8 cellular contexts compared by ENCODE assay signal in genomic region chr16:86508028-86508946, GRCh38. TPM values are rescaled to one million over a fixed set of nuclear protein-coding genes. Genes with fewer than 3 reads are reported as not detected.
A peak's percentile ranks its signal among the peaks of the same experiment; 100 is the strongest.
DNase-seq lines count a peak whose midpoint lies in the region; ATAC-seq and TF ChIP-seq lines count a peak whose summit lies in the region.

No MANE protein-coding gene starts in this region.

- H3K4me1 ChIP-seq in tibial nerve = peaks cover 0 to 85% (median 31%) of the 10 kb centered on the region in 4 donors

- ATAC-seq in memory B cell (ENCODE audit: low read depth) = no peak

- DNase-seq in activated naive CD4-positive, alpha-beta T cell treated with anti-CD3 and anti-CD28 coated beads, Interleukin-2, amount 10 ng/mL, durations not matched to agents 7 days and 5 days = no peak
- DNase-seq in activated naive CD4-positive, alpha-beta T cell treated with anti-CD3 and anti-CD28 coated beads for 36 hours = no peak
- DNase-seq in memory B cell (ENCODE audit: low spot score in 2 of 2) (no peak), tibial nerve (ENCODE audit: low spot score in 2 of 2) (no peak), DMS153 treated with DMSO at 0.1 percent for 48 hours (lab: John Stamatoyannopoulos, UW; ENCODE audit: unreplicated experiment) (no peak), GM10266 (ENCODE audit: extremely low spot score) (no peak)
- DNase-seq in stimulated activated CD4-positive, alpha-beta T cell treated with anti-CD3 and anti-CD28 coated beads, Interleukin-12 subunit alpha, Interleukin-12 subunit beta, amount 100 ng/mL, for 4 hours = no peak

- peaks cover 8 to 97% of the 10 kb centered on the region in 2 donors for H3K27me3 ChIP-seq in tibial nerve

- peak overlapping the region; percentile 30 to 70 (median 60) for H3K4me3 ChIP-seq in tibial nerve

- H3K36me3 ChIP-seq in tibial nerve = no peaks in the 10 kb centered on the region

- peak overlapping the region; percentile 27 for H3K4me3 Mint-ChIP-seq in activated naive CD4-positive, alpha-beta T cell treated with anti-CD3 and anti-CD28 coated beads, Interleukin-2, amount 10 ng/mL, durations not matched to agents 7 days and 5 days
- H3K4me3 Mint-ChIP-seq in activated naive CD4-positive, alpha-beta T cell treated with anti-CD3 and anti-CD28 coated beads for 36 hours = no peak overlapping the region
- H3K4me3 Mint-ChIP-seq in brain (peak overlapping the region; percentile 15 to 86 (median 81)), memory B cell (peak overlapping the region; percentile 19)

- H3K9me3 Mint-ChIP-seq in activated naive CD4-positive, alpha-beta T cell treated with anti-CD3 and anti-CD28 coated beads, Interleukin-2, amount 10 ng/mL, durations not matched to agents 7 days and 5 days = no peaks in the 10 kb centered on the region
- H3K9me3 Mint-ChIP-seq in activated naive CD4-positive, alpha-beta T cell treated with anti-CD3 and anti-CD28 coated beads for 36 hours = no peaks in the 10 kb centered on the region
- H3K9me3 Mint-ChIP-seq in brain (peaks cover 0 to 2% (median 0%) of the 10 kb centered on the region in 5 experiments), memory B cell (no peaks in the 10 kb centered on the region)

- TF ChIP-seq CTCF in brain (conservative IDR thresholded peaks at IDR 0.05) = no peak
- no peak for TF ChIP-seq CTCF in tibial nerve (IDR thresholded peaks at IDR 0.05)
- TF ChIP-seq CTCF in GM10266 (IDR thresholded peaks at IDR 0.05; ENCODE audit: control insufficient read depth, insufficient read depth, low read depth, missing control alignments) = no peak

- H3K36me3 Mint-ChIP-seq in activated naive CD4-positive, alpha-beta T cell treated with anti-CD3 and anti-CD28 coated beads, Interleukin-2, amount 10 ng/mL, durations not matched to agents 7 days and 5 days = peaks cover 8% of the 10 kb centered on the region
- no peaks in the 10 kb centered on the region for H3K36me3 Mint-ChIP-seq in activated naive CD4-positive, alpha-beta T cell treated with anti-CD3 and anti-CD28 coated beads for 36 hours (ENCODE audit: low read depth)
- H3K36me3 Mint-ChIP-seq in brain = no peaks in the 10 kb centered on the region
- no peaks in the 10 kb centered on the region for H3K36me3 Mint-ChIP-seq in memory B cell

- peak overlapping the region; percentile 84 for H3K27ac Mint-ChIP-seq in activated naive CD4-positive, alpha-beta T cell treated with anti-CD3 and anti-CD28 coated beads, Interleukin-2, amount 10 ng/mL, durations not matched to agents 7 days and 5 days
- H3K27ac Mint-ChIP-seq in activated naive CD4-positive, alpha-beta T cell treated with anti-CD3 and anti-CD28 coated beads for 36 hours = no peak overlapping the region
- H3K27ac Mint-ChIP-seq in brain = peak overlapping the region in 2 of 5 experiments; percentile 20 to 87
- H3K27ac Mint-ChIP-seq in memory B cell = peak overlapping the region; percentile 48

- intact Hi-C loops in activated naive CD4-positive, alpha-beta T cell treated with anti-CD3 and anti-CD28 coated beads for 36 hours (cut with micrococcal nuclease) = loop anchor here (5.0 kb wide), 1 partner anchor 59 kb away; the partner anchor contains the start of gene FOXC2

- peak overlapping the region in 1 of 4 donors; percentile 68 for H3K27ac ChIP-seq in tibial nerve

- CTCF ChIA-PET in activated naive CD4-positive, alpha-beta T cell treated with anti-CD3 and anti-CD28 coated beads, Interleukin-2, amount 10 ng/mL, durations not matched to agents 7 days and 5 days (lab: Charles Lee) = no interaction called here
- CTCF ChIA-PET in activated naive CD4-positive, alpha-beta T cell treated with anti-CD3 and anti-CD28 coated beads for 36 hours (lab: Charles Lee) = no interaction called here

- H3K9me3 ChIP-seq in tibial nerve = no peaks in the 10 kb centered on the region

- WGBS in tibial nerve, 2 donors = 2% methylated on average over 53 to 93 of the region's 99 CpGs

- no peak for TF ChIP-seq EP300 in tibial nerve (IDR thresholded peaks at IDR 0.05)

- H3K4me1 Mint-ChIP-seq in activated naive CD4-positive, alpha-beta T cell treated with anti-CD3 and anti-CD28 coated beads, Interleukin-2, amount 10 ng/mL, durations not matched to agents 7 days and 5 days = peaks cover 21% of the 10 kb centered on the region
- peaks cover 27% of the 10 kb centered on the region for H3K4me1 Mint-ChIP-seq in activated naive CD4-positive, alpha-beta T cell treated with anti-CD3 and anti-CD28 coated beads for 36 hours (ENCODE audit: low read depth)
- H3K4me1 Mint-ChIP-seq in brain (peaks cover 24% of the 10 kb centered on the region), memory B cell (peaks cover 28% of the 10 kb centered on the region)

- no peak for TF ChIP-seq POLR2A in tibial nerve (IDR thresholded peaks at IDR 0.05)

- H3K27me3 Mint-ChIP-seq in activated naive CD4-positive, alpha-beta T cell treated with anti-CD3 and anti-CD28 coated beads, Interleukin-2, amount 10 ng/mL, durations not matched to agents 7 days and 5 days = peaks cover 100% of the 10 kb centered on the region
- peaks cover 64% of the 10 kb centered on the region for H3K27me3 Mint-ChIP-seq in activated naive CD4-positive, alpha-beta T cell treated with anti-CD3 and anti-CD28 coated beads for 36 hours (ENCODE audit: low read depth)
- peaks cover 97% of the 10 kb centered on the region for H3K27me3 Mint-ChIP-seq in brain
- H3K27me3 Mint-ChIP-seq in memory B cell = peaks cover 41% of the 10 kb centered on the region

RNA-seq across cellular contexts. Expression of gene FOXF1, which starts 2.0 kb away (rescaled TPM):
- not detected for total RNA-seq in activated naive CD4-positive, alpha-beta T cell treated with anti-CD3 and anti-CD28 coated beads for 36 hours
- 1.4 TPM for polyA plus RNA-seq in brain (ENCODE audit: insufficient read depth, low read depth, low replicate concordance)
- total RNA-seq in tibial nerve = under 1 TPM in 1 of 4 donors, not detected in 3; 0.21 TPM

RNA-seq across cellular contexts. Expression of gene MTHFSD, which starts 46.7 kb away (rescaled TPM):
- 10 to 100 TPM; 21.9 to 24.1 TPM for total RNA-seq in activated naive CD4-positive, alpha-beta T cell treated with anti-CD3 and anti-CD28 coated beads for 36 hours
- 20.8 TPM for polyA plus RNA-seq in brain (ENCODE audit: insufficient read depth, low read depth, low replicate concordance)
- 10 to 100 TPM; 22.7 to 40.8 (median 25.4) TPM for total RNA-seq in tibial nerve

RNA-seq across cellular contexts. Expression of gene FOXC2, which starts 58.3 kb away (rescaled TPM):
- not detected for total RNA-seq in activated naive CD4-positive, alpha-beta T cell treated with anti-CD3 and anti-CD28 coated beads for 36 hours
- 0.71 TPM for polyA plus RNA-seq in brain (ENCODE audit: insufficient read depth, low read depth, low replicate concordance)
- total RNA-seq in tibial nerve = 10 to 100 TPM in 3 of 4 donors, 1 to 10 TPM in 1; 9.3 to 18.2 (median 14.1) TPM

Comparison
In these comparisons a context has a peak if more than half of its experiments do, and no peak if none do; other contexts are left out.
1. RNA of gene FOXC2, which starts 58.3 kb away (total RNA-seq): 9.3 to 18.2 TPM in tibial nerve; not detected in activated naive CD4-positive, alpha-beta T cell treated with anti-CD3 and anti-CD28 coated beads for 36 hours; every median in the first group is over 10 times any median in the second.